ENCODE assay signal across 1 cellular context in the genomic region with DNA sequence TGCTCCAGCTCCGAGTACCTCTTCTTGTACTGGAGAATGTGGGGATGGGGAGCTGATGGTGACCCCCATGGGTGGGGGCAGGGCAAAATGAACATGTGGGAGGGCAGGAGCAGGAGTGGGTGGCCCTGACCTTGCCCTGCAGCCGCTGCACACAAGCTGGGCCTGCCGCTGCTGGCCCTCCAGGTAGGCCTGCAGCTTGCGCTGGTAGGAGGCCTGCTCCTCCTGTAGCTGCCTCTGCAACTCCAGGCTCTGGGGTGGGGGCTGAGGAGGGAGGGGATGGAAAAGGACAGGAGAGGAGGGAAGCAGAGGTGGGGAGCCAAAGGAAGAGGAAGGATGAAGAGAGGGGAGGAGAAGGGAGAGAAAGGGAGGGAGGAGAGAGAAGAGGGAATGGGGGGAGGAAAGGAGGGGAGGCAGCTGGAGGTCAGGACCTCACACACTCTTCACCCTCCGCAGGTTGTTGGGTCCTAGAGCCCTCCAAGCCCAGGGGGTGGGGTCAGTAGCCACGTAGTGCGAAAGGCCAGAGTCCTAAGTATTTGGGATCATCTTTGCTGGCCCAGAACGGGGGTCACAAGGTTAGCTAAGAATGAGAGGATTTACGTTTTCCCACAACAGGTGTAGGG.
TF ChIP-seq lines count a peak whose summit lies in the region.

No MANE protein-coding gene starts in this region.

TF ChIP-seq in H1, 55 proteins besides CTCF, POLR2A, EP300 and RAD21:
- TF ChIP-seq KDM1A (IDR thresholded peaks at IDR 0.05; ENCODE audit: borderline replicate concordance, low read length) (no peak), ASH2L (IDR thresholded peaks at IDR 0.05; ENCODE audit: low read length) (no peak), KDM4A (IDR thresholded peaks at IDR 0.05; ENCODE audit: low read depth, low read length, severe bottlenecking) (no peak), SIX5 (IDR thresholded peaks at IDR 0.05; ENCODE audit: low read depth, low read length) (no peak), NRF1 (IDR thresholded peaks at IDR 0.05; ENCODE audit: low read depth, low read length) (no peak), CBX8 (IDR thresholded peaks at IDR 0.05; ENCODE audit: borderline replicate concordance, low read depth, low read length) (no peak), CEBPB (IDR thresholded peaks at IDR 0.05; ENCODE audit: low read depth, low read length) (no peak), SP1 (IDR thresholded peaks at IDR 0.05; ENCODE audit: low read depth, low read length) (0 out of 2 replicates have a peak, but pooled peaks have one; percentile 59), BCL11A (IDR thresholded peaks at IDR 0.05; ENCODE audit: low read depth in 2 of 2, low read length in 2 of 2) (no peak), CBX5 (IDR thresholded peaks at IDR 0.05; ENCODE audit: low read depth, low read length) (no peak), RXRA (IDR thresholded peaks at IDR 0.05; ENCODE audit: insufficient read depth, low read depth, low read length) (no peak), SAP30 (IDR thresholded peaks at IDR 0.05; ENCODE audit: insufficient read depth, insufficient replicate concordance, low read length) (no peak), CREB1 (IDR thresholded peaks at IDR 0.05) (0 out of 2 replicates have a peak, but pooled peaks have one; percentile 42), TAF7 (optimal IDR thresholded peaks at IDR 0.05; ENCODE audit: borderline replicate concordance, low read depth, low read length) (no peak), YY1 (IDR thresholded peaks at IDR 0.05; ENCODE audit: low read depth, low read length) (no peak), ZNF274 (IDR thresholded peaks at IDR 0.05; ENCODE audit: borderline replicate concordance, extremely low read depth, low read length) (no peak), JUND (IDR thresholded peaks at IDR 0.05; ENCODE audit: low read length) (no peak), TEAD4 (IDR thresholded peaks at IDR 0.05; ENCODE audit: low read depth, low read length) (no peak), RBBP5 (IDR thresholded peaks at IDR 0.05; ENCODE audit: borderline replicate concordance, low read depth, low read length) (no peak), SP4 (IDR thresholded peaks at IDR 0.05; ENCODE audit: low read length) (no peak), TAF1 (IDR thresholded peaks at IDR 0.05; ENCODE audit: low read depth, low read length) (no peak), EGR1 (IDR thresholded peaks at IDR 0.05; ENCODE audit: borderline replicate concordance, low read depth, low read length) (peak; percentile 58), MAX (IDR thresholded peaks at IDR 0.05) (no peak), TCF12 (IDR thresholded peaks at IDR 0.05; ENCODE audit: low read depth, low read length) (0 out of 2 replicates have a peak, but pooled peaks have one; percentile 18), SUZ12 (IDR thresholded peaks at IDR 0.05; ENCODE audit: low read length) (no peak), FOSL1 (IDR thresholded peaks at IDR 0.05; ENCODE audit: insufficient read depth, low read depth, low read length) (peak; percentile 88)
- TF ChIP-seq, protein P1, sequence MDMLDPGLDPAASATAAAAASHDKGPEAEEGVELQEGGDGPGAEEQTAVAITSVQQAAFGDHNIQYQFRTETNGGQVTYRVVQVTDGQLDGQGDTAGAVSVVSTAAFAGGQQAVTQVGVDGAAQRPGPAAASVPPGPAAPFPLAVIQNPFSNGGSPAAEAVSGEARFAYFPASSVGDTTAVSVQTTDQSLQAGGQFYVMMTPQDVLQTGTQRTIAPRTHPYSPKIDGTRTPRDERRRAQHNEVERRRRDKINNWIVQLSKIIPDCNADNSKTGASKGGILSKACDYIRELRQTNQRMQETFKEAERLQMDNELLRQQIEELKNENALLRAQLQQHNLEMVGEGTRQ (IDR thresholded peaks at IDR 0.05; ENCODE audit: low read length), result no peak
